Comparison of ENCODE assay signal across 10 cellular contexts in the genomic region with DNA sequence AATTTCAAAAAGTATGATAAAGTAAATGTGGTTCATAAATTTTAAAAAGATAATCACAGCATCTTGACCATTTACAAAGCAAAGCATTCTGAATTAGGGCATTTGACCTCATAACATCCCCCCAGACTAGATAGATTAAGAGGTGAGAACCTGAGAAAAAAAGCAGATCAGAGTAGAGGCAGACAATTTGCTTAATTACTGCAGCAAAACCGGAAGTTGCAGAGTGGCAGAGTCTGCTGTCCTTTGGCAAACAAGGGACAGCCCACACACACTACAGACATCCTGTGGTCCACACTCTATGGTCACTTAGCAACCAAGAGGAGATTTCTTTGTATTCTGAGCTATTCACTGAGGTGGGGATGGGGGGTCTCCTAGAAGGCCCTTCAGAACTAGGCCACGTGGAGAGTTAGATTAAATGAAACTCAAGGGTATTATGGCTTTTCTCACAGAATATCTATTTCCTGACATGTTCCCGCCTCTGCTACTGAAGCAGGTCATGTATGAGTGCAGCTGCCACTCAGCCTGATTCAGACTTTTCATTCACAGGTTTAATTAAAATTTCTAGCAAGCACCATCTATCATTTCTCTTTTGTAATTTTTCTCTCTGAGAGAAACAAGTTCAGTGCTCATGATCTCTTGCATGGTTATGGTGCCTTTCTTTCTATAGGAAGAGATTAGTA. TPM values are rescaled to one million over a fixed set of nuclear protein-coding genes. Genes with fewer than 3 reads are reported as not detected.
DNase-seq lines count a peak whose midpoint lies in the region; ATAC-seq and TF ChIP-seq lines count a peak whose summit lies in the region.
"Had no signal": no experiment of that assay in that cellular context is flagged by ENCODE, and none has a peak within 500 bp of the region (broad histone marks: within the 10 kb centered on the region; RNA-seq: fewer than 3 reads in every experiment).

No MANE protein-coding gene starts in this region.

- peak; percentile 21 for DNase-seq in DMS79 (lab: John Stamatoyannopoulos, UW)
- DNase-seq in NCI-H748 treated with DMSO at 0.1 percent for 48 hours (lab: John Stamatoyannopoulos, UW), result peak; percentile 64
- DNase-seq in pons (ENCODE audit: low spot score), result no peak
- DNase-seq in HCEC 1CT, result no peak
- DNase-seq in progenitor cell of endocrine pancreas (ENCODE audit: low spot score, unreplicated experiment), result no peak
- no peak for DNase-seq in BE2C

- no peaks in the 10 kb centered on the region for H3K4me1 ChIP-seq in BE2C

- H3K4me3 ChIP-seq in BE2C (ENCODE audit: low read depth, low read length), result no peak overlapping the region

- no peaks in the 10 kb centered on the region for H3K27me3 ChIP-seq in BE2C

- H3K36me3 Mint-ChIP-seq in progenitor cell of endocrine pancreas (ENCODE audit: insufficient read depth), result no peaks in the 10 kb centered on the region
- H3K36me3 Mint-ChIP-seq: CD4-positive, alpha-beta memory T cell had no signal

- H3K9me3 ChIP-seq in BE2C, result no peaks in the 10 kb centered on the region

- no peak overlapping the region for H3K27ac Mint-ChIP-seq in progenitor cell of endocrine pancreas
- H3K27ac Mint-ChIP-seq: CD4-positive, alpha-beta memory T cell had no signal

- ATAC-seq in GM19328 (IDR thresholded peaks at IDR 0.05; ENCODE audit: unreplicated experiment) (peak; percentile 83), HG02981 (IDR thresholded peaks at IDR 0.05; ENCODE audit: unreplicated experiment) (peak; percentile 95)

- H3K27me3 Mint-ChIP-seq in progenitor cell of endocrine pancreas, result no peaks in the 10 kb centered on the region
- H3K27me3 Mint-ChIP-seq: IgD-negative memory B cell had no signal

- TF ChIP-seq CTCF in progenitor cell of endocrine pancreas (IDR thresholded peaks at IDR 0.05; ENCODE audit: unreplicated experiment), result no peak
- no peak for TF ChIP-seq CTCF in BE2C (IDR thresholded peaks at IDR 0.05; ENCODE audit: low read depth, low read length)

- H3K36me3 ChIP-seq in BE2C, result no peaks in the 10 kb centered on the region

- H3K9me3 Mint-ChIP-seq in progenitor cell of endocrine pancreas (ENCODE audit: low read depth), result no peaks in the 10 kb centered on the region
- H3K9me3 Mint-ChIP-seq: CD4-positive, alpha-beta memory T cell; IgD-negative memory B cell had no signal

- no peaks in the 10 kb centered on the region for H3K4me1 Mint-ChIP-seq in progenitor cell of endocrine pancreas (ENCODE audit: low read depth)

- H3K4me3 Mint-ChIP-seq in progenitor cell of endocrine pancreas (ENCODE audit: low read depth), result no peak overlapping the region
- H3K4me3 Mint-ChIP-seq: IgD-negative memory B cell had no signal

RNA-seq across cellular contexts. Expression of gene SVIP, which starts 48.5 kb away (rescaled TPM):
- total RNA-seq in progenitor cell of endocrine pancreas, result 25.7 and 27.0 TPM in 2 replicates
- 7.0 TPM for polyA plus RNA-seq in BE2C (2012; ENCODE audit: insufficient read depth, insufficient read length, low read depth)

Comparison
In these comparisons a context has a peak if more than half of its experiments do, and no peak if none do; other contexts are left out.
1. DNase-seq: peak in DMS79 (single experiment) and NCI-H748 treated with DMSO at 0.1 percent for 48 hours (single experiment); none in pons (single experiment), HCEC 1CT (single experiment), progenitor cell of endocrine pancreas (single experiment) and BE2C (single experiment).